Comparison of ENCODE assay signal across 8 cellular contexts in the genomic region with DNA sequence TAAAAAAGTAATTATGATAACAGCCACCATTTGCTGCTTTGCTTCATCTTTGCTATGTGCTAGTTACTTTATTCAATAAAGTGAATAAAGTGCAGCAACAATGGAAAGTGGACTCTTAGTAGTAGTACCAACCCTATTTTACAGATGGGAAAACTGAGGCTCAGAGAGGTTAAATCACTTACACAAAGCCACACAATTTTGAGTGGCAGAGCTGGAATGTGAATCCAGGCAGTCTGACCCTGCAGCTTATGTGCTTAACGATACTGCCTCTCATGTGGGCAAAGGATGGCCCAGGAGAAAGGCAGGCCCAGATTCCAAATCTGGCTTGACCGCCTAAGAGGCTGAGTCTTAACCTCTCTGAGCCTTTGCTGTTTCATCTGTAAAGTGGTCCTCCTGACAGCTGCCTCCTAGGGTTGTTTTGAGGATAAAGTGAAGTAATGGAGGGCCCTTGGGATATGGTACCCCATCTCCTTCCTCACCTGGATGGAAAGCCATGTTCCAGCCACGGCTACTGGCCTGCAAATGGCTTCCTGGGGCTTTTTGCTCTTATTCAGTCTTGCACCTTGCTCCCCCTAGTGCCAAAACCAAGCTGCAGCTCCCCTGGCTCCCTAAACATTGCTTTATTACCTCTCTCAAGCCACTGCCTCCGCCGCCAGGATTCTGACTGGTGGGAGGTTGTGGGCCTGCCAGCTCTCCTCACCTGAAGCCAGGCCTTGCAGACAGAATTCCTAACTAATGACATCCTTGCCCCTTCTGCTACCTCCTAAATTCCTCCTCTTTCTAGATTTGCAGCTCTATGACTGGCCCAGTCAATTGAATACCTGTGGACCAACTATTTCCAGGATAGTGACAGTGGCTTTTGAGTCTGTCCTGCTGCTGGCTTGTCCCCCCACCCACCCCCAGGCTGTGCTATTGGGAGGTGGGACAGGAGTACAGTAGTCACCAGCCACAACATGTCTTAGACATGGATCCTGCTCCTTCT.
DNase-seq lines count a peak whose midpoint lies in the region; ATAC-seq and TF ChIP-seq lines count a peak whose summit lies in the region.

No MANE protein-coding gene starts in this region.

- peak overlapping the region; percentile 38; the same call in 1 of the 2 replicates for H2AFZ ChIP-seq in Loucy (ENCODE audit: low read length)

- no peak overlapping the region for H3K9ac ChIP-seq in Loucy (ENCODE audit: low read depth, low read length, poor library complexity, severe bottlenecking)

- peak; percentile 70 for DNase-seq in GM12865 (ENCODE audit: low read depth)
- DNase-seq in SW480 (ENCODE audit: low spot score): peak; percentile 77
- DNase-seq in iPS-NIHi11 (ENCODE audit: low spot score): peak; percentile 71
- peak; percentile 42 to 56 for DNase-seq in stimulated activated CD4-positive, alpha-beta T cell treated with anti-CD3 and anti-CD28 coated beads, Interleukin-4, amount 100 ng/mL, for 48 hours (ENCODE audit: low read depth in 2 of 2)

- no peaks in the 10 kb centered on the region for H3K4me1 ChIP-seq in Loucy (ENCODE audit: insufficient read depth, low read length, poor library complexity, severe bottlenecking)

- no peaks in the 10 kb centered on the region for H3K36me3 ChIP-seq in Loucy (ENCODE audit: insufficient read depth, low read length)

- H3K4me1 Mint-ChIP-seq in activated naive CD8-positive, alpha-beta T cell (ENCODE audit: low read depth): peaks cover 38% of the 10 kb centered on the region

- peak overlapping the region; percentile 17 for H3K27ac Mint-ChIP-seq in activated naive CD8-positive, alpha-beta T cell

- ATAC-seq in GM21737 (IDR thresholded peaks at IDR 0.05; ENCODE audit: unreplicated experiment) (no peak), GM21381 (IDR thresholded peaks at IDR 0.05; ENCODE audit: unreplicated experiment) (no peak)

- H3K27me3 Mint-ChIP-seq in activated naive CD8-positive, alpha-beta T cell: no peaks in the 10 kb centered on the region

- no peak overlapping the region for H3K4me3 Mint-ChIP-seq in activated naive CD8-positive, alpha-beta T cell

- H3K36me3 Mint-ChIP-seq in activated naive CD8-positive, alpha-beta T cell: no peaks in the 10 kb centered on the region

- H3K9me3 ChIP-seq in Loucy (ENCODE audit: insufficient read depth, low read depth, low read length): no peaks in the 10 kb centered on the region

- no peak overlapping the region for H3K4me2 ChIP-seq in Loucy (ENCODE audit: low read depth, low read length, poor library complexity, severe bottlenecking)

- no peaks in the 10 kb centered on the region for H3F3A ChIP-seq in Loucy (ENCODE audit: low read depth)

- H3K9me2 ChIP-seq in Loucy (replicated peaks; ENCODE audit: low read depth, low read length): no peaks in the 10 kb centered on the region

- no peaks in the 10 kb centered on the region for H3K27me3 ChIP-seq in Loucy (ENCODE audit: insufficient read depth, low read length, poor library complexity, severe bottlenecking)

- no peaks in the 10 kb centered on the region for H3K9me3 Mint-ChIP-seq in activated naive CD8-positive, alpha-beta T cell (ENCODE audit: low read depth)

- H3K79me2 ChIP-seq in Loucy (ENCODE audit: insufficient read depth, low read length): no peaks in the 10 kb centered on the region

- H4K20me1 ChIP-seq in Loucy (ENCODE audit: insufficient read depth, low read length, poor library complexity, severe bottlenecking): no peaks in the 10 kb centered on the region

- TF ChIP-seq CTCF in GM12865 (IDR thresholded peaks at IDR 0.05; ENCODE audit: insufficient read depth, low read depth, low read length, missing control alignments): peak; percentile 63
- peak; percentile 81 for TF ChIP-seq CTCF in Loucy (conservative IDR thresholded peaks at IDR 0.05; ENCODE audit: low read length)

- no peak overlapping the region for H3K4me3 ChIP-seq in GM12865 (ENCODE audit: low read depth, low read length)
- H3K4me3 ChIP-seq in Loucy (ENCODE audit: low read length, poor library complexity, severe bottlenecking): no peak overlapping the region
